1 cellular context compared by ENCODE assay signal in the genomic region with DNA sequence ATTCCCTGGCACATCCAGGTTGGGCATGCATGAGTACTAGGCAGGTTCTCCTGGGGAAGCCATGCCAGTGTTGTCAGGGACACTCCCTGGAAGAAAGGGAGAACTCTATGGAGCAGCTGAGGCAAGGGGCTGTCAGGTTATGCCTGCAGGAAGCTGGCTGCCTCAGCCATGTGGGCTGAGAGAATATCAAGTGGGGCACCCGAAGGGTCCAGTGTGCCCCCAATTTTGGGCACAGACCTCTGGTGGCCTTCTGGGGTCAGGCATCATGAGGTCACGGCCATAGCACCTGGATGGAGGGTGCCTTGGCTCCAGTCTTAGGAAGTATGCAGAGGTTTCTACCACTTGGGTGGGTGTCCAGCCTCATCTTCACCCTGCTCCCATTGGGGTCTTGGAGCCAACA.
TF ChIP-seq lines count a peak whose summit lies in the region.

No MANE protein-coding gene starts in this region.

TF ChIP-seq in K562, 482 proteins besides CTCF, POLR2A, EP300 and RAD21:
- TF ChIP-seq, protein P1, sequence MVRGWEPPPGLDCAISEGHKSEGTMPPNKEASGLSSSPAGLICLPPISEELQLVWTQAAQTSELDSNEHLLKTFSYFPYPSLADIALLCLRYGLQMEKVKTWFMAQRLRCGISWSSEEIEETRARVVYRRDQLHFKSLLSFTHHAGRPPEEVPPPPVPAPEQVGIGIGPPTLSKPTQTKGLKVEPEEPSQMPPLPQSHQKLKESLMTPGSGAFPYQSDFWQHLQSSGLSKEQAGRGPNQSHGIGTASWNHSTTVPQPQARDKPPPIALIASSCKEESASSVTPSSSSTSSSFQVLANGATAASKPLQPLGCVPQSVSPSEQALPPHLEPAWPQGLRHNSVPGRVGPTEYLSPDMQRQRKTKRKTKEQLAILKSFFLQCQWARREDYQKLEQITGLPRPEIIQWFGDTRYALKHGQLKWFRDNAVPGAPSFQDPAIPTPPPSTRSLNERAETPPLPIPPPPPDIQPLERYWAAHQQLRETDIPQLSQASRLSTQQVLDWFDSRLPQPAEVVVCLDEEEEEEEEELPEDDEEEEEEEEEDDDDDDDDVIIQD (CRISPR knock-in tag; IDR thresholded peaks at IDR 0.05): no peak
- TF ChIP-seq NR2C2 (CRISPR knock-in tag; IDR thresholded peaks at IDR 0.05) (0 out of 2 replicates have a peak, but pooled peaks have one; percentile 37), NR2C2 (tag; IDR thresholded peaks at IDR 0.05) (no peak), CEBPG (CRISPR knock-in tag; IDR thresholded peaks at IDR 0.05) (no peak), CEBPG (tag; conservative IDR thresholded peaks at IDR 0.05 in 1 of 2, IDR thresholded peaks at IDR 0.05 in 1 of 2) (0 out of 4 replicates have a peak, but pooled peaks of 1 of the 2 experiments have one; percentile 6), SMAD4 (CRISPR knock-in tag; conservative IDR thresholded peaks at IDR 0.05) (0 out of 2 replicates have a peak, but pooled peaks have one; percentile 27)
- TF ChIP-seq, protein P2, sequence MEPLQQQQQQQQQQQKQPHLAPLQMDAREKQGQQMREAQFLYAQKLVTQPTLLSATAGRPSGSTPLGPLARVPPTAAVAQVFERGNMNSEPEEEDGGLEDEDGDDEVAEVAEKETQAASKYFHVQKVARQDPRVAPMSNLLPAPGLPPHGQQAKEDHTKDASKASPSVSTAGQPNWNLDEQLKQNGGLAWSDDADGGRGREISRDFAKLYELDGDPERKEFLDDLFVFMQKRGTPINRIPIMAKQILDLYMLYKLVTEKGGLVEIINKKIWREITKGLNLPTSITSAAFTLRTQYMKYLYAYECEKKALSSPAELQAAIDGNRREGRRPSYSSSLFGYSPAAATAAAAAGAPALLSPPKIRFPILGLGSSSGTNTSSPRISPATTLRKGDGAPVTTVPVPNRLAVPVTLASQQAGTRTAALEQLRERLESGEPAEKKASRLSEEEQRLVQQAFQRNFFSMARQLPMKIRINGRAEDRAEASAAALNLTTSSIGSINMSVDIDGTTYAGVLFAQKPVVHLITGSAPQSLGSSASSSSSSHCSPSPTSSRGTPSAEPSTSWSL (CRISPR knock-in tag; IDR thresholded peaks at IDR 0.05; ENCODE audit: borderline replicate concordance): 0 out of 2 replicates have a peak, but pooled peaks have one; percentile 5
